ENCODE assay signal across 8 cellular contexts in genomic region chr20:30290361-30291063, GRCh38.
DNase-seq lines count a peak whose midpoint lies in the region; ATAC-seq and TF ChIP-seq lines count a peak whose summit lies in the region.
"Not testable (repeated sequence)": the region's sequence is repeated elsewhere in the genome, so short reads cannot be mapped to it uniquely, and the experiment has no call there.

No MANE protein-coding gene starts in this region.

- H3K27ac Mint-ChIP-seq in T-helper 17 cell = peak overlapping the region; percentile 94
- H3K27ac Mint-ChIP-seq in activated naive CD4-positive, alpha-beta T cell treated with anti-CD3 and anti-CD28 coated beads, Interleukin-2, amount 50 U/mL, for 24 hours = peak overlapping the region; percentile 72
- peak overlapping the region; percentile 85 for H3K27ac Mint-ChIP-seq in stimulated activated effector memory CD8-positive, alpha-beta T cell treated with anti-CD3 and anti-CD28 coated beads, Interleukin-12 subunit alpha, Interleukin-12 subunit beta, amount 100 ng/mL, for 72 hours

- H3K27ac ChIP-seq in gastroesophageal sphincter = peak overlapping the region in 3 of 4 donors; percentile 68 to 83 (median 70)
- not testable (repeated sequence) for H3K27ac ChIP-seq in mesendoderm (ENCODE audit: low read depth, low read length)

- not testable (repeated sequence) for H4K8ac ChIP-seq in mesendoderm (ENCODE audit: low read depth, low read length)

- H3K36me3 Mint-ChIP-seq in T-helper 17 cell (ENCODE audit: low read depth); activated naive CD4-positive, alpha-beta T cell treated with anti-CD3 and anti-CD28 coated beads, Interleukin-2, amount 50 U/mL, for 24 hours; stimulated activated effector memory CD8-positive, alpha-beta T cell treated with anti-CD3 and anti-CD28 coated beads, Interleukin-12 subunit alpha, Interleukin-12 subunit beta, amount 100 ng/mL, for 72 hours: not testable (repeated sequence)

- H3K18ac ChIP-seq in mesendoderm (ENCODE audit: low read length) = not testable (repeated sequence)

- not testable (repeated sequence) for H2BK120ac ChIP-seq in mesendoderm (ENCODE audit: low read depth, low read length)

- peak overlapping the region; percentile 82 for H3K4me2 ChIP-seq in Loucy (ENCODE audit: low read depth, low read length, poor library complexity, severe bottlenecking)
- not testable (repeated sequence) for H3K4me2 ChIP-seq in mesendoderm (ENCODE audit: low read length)

- TF ChIP-seq EP300 in gastroesophageal sphincter (IDR thresholded peaks at IDR 0.05) = not testable (repeated sequence)

- H3K56ac ChIP-seq in mesendoderm (ENCODE audit: low read length) = not testable (repeated sequence)

- not testable (repeated sequence) for H2BK15ac ChIP-seq in mesendoderm (replicated peaks; ENCODE audit: low read depth)

- DNase-seq in BE2C (peak; percentile 77), T-helper 17 cell (peak in 1 of 3 donors; percentile 26), mesendoderm (peak; percentile 85)
- DNase-seq in stimulated activated effector memory CD8-positive, alpha-beta T cell treated with anti-CD3 and anti-CD28 coated beads, Interleukin-12 subunit alpha, Interleukin-12 subunit beta, amount 100 ng/mL, for 72 hours (ENCODE audit: low spot score in 2 of 2) = peak in 1 of 2 donors; percentile 68

- not testable (repeated sequence) for H2BK5ac ChIP-seq in mesendoderm (ENCODE audit: low read length)

- H3K79me2 ChIP-seq in Loucy (ENCODE audit: insufficient read depth, low read length); mesendoderm (ENCODE audit: control insufficient read depth, insufficient read depth, low read length): not testable (repeated sequence)

- H3K27me3 ChIP-seq in BE2C; Loucy (ENCODE audit: insufficient read depth, low read length, poor library complexity, severe bottlenecking); gastroesophageal sphincter; mesendoderm (ENCODE audit: insufficient read depth, low read length, poor library complexity): not testable (repeated sequence)

- H3K4ac ChIP-seq in mesendoderm (ENCODE audit: low read depth, low read length) = not testable (repeated sequence)

- not testable (repeated sequence) for H2AK5ac ChIP-seq in mesendoderm (ENCODE audit: low read length)

- H3F3A ChIP-seq in Loucy (ENCODE audit: low read depth) = not testable (repeated sequence)

- peak overlapping the region; percentile 73 for H3K9ac ChIP-seq in Loucy (ENCODE audit: low read depth, low read length, poor library complexity, severe bottlenecking)
- not testable (repeated sequence) for H3K9ac ChIP-seq in mesendoderm (ENCODE audit: low read length)

- WGBS in gastroesophageal sphincter (ENCODE audit: low coverage in 1 of 2), 2 donors = 7 to 60% methylated on average over 4 to 5 of the region's 27 CpGs
- no CpG with 5 or more reads among the region's 27 CpGs for WGBS in mesendoderm (ENCODE audit: extremely low coverage, insufficient coverage, low lambda C conversion rate)

- H3K27me3 Mint-ChIP-seq in T-helper 17 cell = peaks cover 10% of the 10 kb centered on the region
- H3K27me3 Mint-ChIP-seq in activated naive CD4-positive, alpha-beta T cell treated with anti-CD3 and anti-CD28 coated beads, Interleukin-2, amount 50 U/mL, for 24 hours = not testable (repeated sequence)

- H3K9me3 Mint-ChIP-seq in activated naive CD4-positive, alpha-beta T cell treated with anti-CD3 and anti-CD28 coated beads, Interleukin-2, amount 50 U/mL, for 24 hours; stimulated activated effector memory CD8-positive, alpha-beta T cell treated with anti-CD3 and anti-CD28 coated beads, Interleukin-12 subunit alpha, Interleukin-12 subunit beta, amount 100 ng/mL, for 72 hours: not testable (repeated sequence)

- not testable (repeated sequence) for TF ChIP-seq POLR2A in gastroesophageal sphincter (IDR thresholded peaks at IDR 0.05)

- H3K36me3 ChIP-seq in BE2C; Loucy (ENCODE audit: insufficient read depth, low read length); gastroesophageal sphincter; mesendoderm (ENCODE audit: control insufficient read depth, insufficient read depth, low read length): not testable (repeated sequence)

- peak overlapping the region; percentile 94 for H3K4me3 Mint-ChIP-seq in T-helper 17 cell
- peak overlapping the region; percentile 85 for H3K4me3 Mint-ChIP-seq in activated naive CD4-positive, alpha-beta T cell treated with anti-CD3 and anti-CD28 coated beads, Interleukin-2, amount 50 U/mL, for 24 hours
- H3K4me3 Mint-ChIP-seq in stimulated activated effector memory CD8-positive, alpha-beta T cell treated with anti-CD3 and anti-CD28 coated beads, Interleukin-12 subunit alpha, Interleukin-12 subunit beta, amount 100 ng/mL, for 72 hours = peak overlapping the region; percentile 78

- H4K20me1 ChIP-seq in Loucy (ENCODE audit: insufficient read depth, low read length, poor library complexity, severe bottlenecking) = not testable (repeated sequence)

- H3K9me2 ChIP-seq in Loucy (replicated peaks; ENCODE audit: low read depth, low read length) = not testable (repeated sequence)

- H3K9me3 ChIP-seq in BE2C; Loucy (ENCODE audit: insufficient read depth, low read depth, low read length); T-helper 17 cell (ENCODE audit: control insufficient read depth, low read length, poor library complexity, severe bottlenecking); gastroesophageal sphincter: not testable (repeated sequence)

- peaks cover 20% of the 10 kb centered on the region for H3K4me1 Mint-ChIP-seq in T-helper 17 cell
- peaks cover 22% of the 10 kb centered on the region for H3K4me1 Mint-ChIP-seq in activated naive CD4-positive, alpha-beta T cell treated with anti-CD3 and anti-CD28 coated beads, Interleukin-2, amount 50 U/mL, for 24 hours
- peaks cover 20% of the 10 kb centered on the region for H3K4me1 Mint-ChIP-seq in stimulated activated effector memory CD8-positive, alpha-beta T cell treated with anti-CD3 and anti-CD28 coated beads, Interleukin-12 subunit alpha, Interleukin-12 subunit beta, amount 100 ng/mL, for 72 hours

- TF ChIP-seq CTCF in BE2C (IDR thresholded peaks at IDR 0.05; ENCODE audit: low read depth, low read length) (peak; percentile 36), Loucy (conservative IDR thresholded peaks at IDR 0.05; ENCODE audit: low read length) (0 out of 2 replicates have a peak, but pooled peaks have one; percentile 22)
- TF ChIP-seq CTCF in gastroesophageal sphincter (IDR thresholded peaks at IDR 0.05) = not testable (repeated sequence)

- H3K4me1 ChIP-seq in BE2C; Loucy (ENCODE audit: insufficient read depth, low read length, poor library complexity, severe bottlenecking); mesendoderm (ENCODE audit: control insufficient read depth, low read depth, low read length): not testable (repeated sequence)
- H3K4me1 ChIP-seq in gastroesophageal sphincter = peaks cover 0 to 47% (median 0%) of the 10 kb centered on the region in 3 donors

- H3K23ac ChIP-seq in mesendoderm (ENCODE audit: low read length) = not testable (repeated sequence)

- H2AFZ ChIP-seq in Loucy (ENCODE audit: low read length) = not testable (repeated sequence)

- not testable (repeated sequence) for H4K5ac ChIP-seq in mesendoderm (ENCODE audit: low read length)

- H3K79me1 ChIP-seq in mesendoderm (ENCODE audit: low read length) = not testable (repeated sequence)

- H3K4me3 ChIP-seq in BE2C (ENCODE audit: low read depth, low read length); mesendoderm (ENCODE audit: low read length): not testable (repeated sequence)
- H3K4me3 ChIP-seq in Loucy (ENCODE audit: low read length, poor library complexity, severe bottlenecking) (peak overlapping the region; percentile 72), gastroesophageal sphincter (peak overlapping the region; percentile 31 to 50)

- ATAC-seq in GM21367 (IDR thresholded peaks at IDR 0.05; ENCODE audit: unreplicated experiment) = peak; percentile 44
- peak; percentile 64 for ATAC-seq in T-helper 17 cell
- ATAC-seq in gastroesophageal sphincter = not testable (repeated sequence)
- peak; percentile 43 for ATAC-seq in stimulated activated effector memory CD8-positive, alpha-beta T cell treated with anti-CD3 and anti-CD28 coated beads, Interleukin-12 subunit alpha, Interleukin-12 subunit beta, amount 100 ng/mL, for 72 hours
